33 cellular contexts compared by ENCODE assay signal in the genomic region with DNA sequence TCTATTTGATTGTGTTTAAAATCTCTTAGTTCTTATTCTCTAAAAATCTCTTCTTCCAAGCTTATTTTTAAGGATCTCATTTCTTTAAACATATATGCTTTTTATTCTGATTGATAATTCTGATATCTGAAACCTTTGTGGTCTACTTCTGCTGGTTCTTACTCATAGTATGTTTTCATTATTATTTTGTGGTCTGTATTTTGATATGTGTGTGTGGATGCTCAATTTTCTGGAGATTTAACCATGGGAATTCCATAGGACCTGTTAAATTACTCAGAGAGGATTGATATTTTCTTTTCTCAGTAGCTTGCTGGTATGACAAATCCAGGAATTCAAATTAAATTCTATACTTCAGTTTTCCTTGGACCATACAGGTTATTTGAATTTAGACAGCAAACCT. TPM values are rescaled to one million over a fixed set of nuclear protein-coding genes. Genes with fewer than 3 reads are reported as not detected.
DNase-seq lines count a peak whose midpoint lies in the region; ATAC-seq, FAIRE-seq and TF ChIP-seq lines count a peak whose summit lies in the region.
"Had no signal": no experiment of that assay in that cellular context is flagged by ENCODE, and none has a peak within 500 bp of the region (broad histone marks: within the 10 kb centered on the region; RNA-seq: fewer than 3 reads in every experiment).

No MANE protein-coding gene starts in this region.

- in situ Hi-C loops in GM12878 (cut with MboI) = no loop called here

- no peak overlapping the region for H3K27ac Mint-ChIP-seq in CD14-positive monocyte
- H3K27ac Mint-ChIP-seq: CD8-positive, alpha-beta T cell; T-helper 1 cell treated with Interleukin-12 subunit alpha and Interleukin-12 subunit beta and Interleukin-4 antibody, amounts not matched to agents 30 μg/mL and 1 μg/mL, for 36 hours had no signal

- POLR2A ChIA-PET in GM12878 (lab: Charles Lee) = no interaction called here

- H4K20me1 ChIP-seq in GM12878 (ENCODE audit: control insufficient read depth, insufficient read depth) = no peaks in the 10 kb centered on the region

- H3K27ac ChIP-seq in GM12878 (ENCODE audit: control insufficient read depth, insufficient read depth) (no peak overlapping the region), tibial artery (no peak overlapping the region)
- H3K27ac ChIP-seq: SK-N-MC had no signal

- H3K9me3 Mint-ChIP-seq in CD14-positive monocyte = peaks cover 23 to 37% (median 31%) of the 10 kb centered on the region in 7 donors

- BruUV-seq in GM12878 (replicated peaks; lab: Mats Ljungman, UMichigan) = no TSS peak

- SMC1A ChIA-PET in GM12878 (lab: Charles Lee; ENCODE audit: uncharacterized antibody, unreplicated experiment) = interaction anchor here (0.9 to 1.4 kb wide), 3 partner anchors 12 to 106 kb away, joined by 3 to 4 read pairs (median 3); no protein-coding TSS in a partner anchor

- H3K4me2 ChIP-seq in GM12878 (ENCODE audit: control insufficient read depth, insufficient read depth) = no peak overlapping the region

- TF ChIP-seq POLR2A in GM12878 (IDR thresholded peaks at IDR 0.05; ENCODE audit: low read depth, low read length) = no peak

- no peaks in the 10 kb centered on the region for H3K36me3 ChIP-seq in GM12878 (ENCODE audit: control insufficient read depth in 2 of 2, insufficient read depth in 2 of 2, low read length in 1 of 2)
- no peaks in the 10 kb centered on the region for H3K36me3 ChIP-seq in tibial artery

- DNase-seq in GM12878 (ENCODE audit: low read depth, low spot score) = no peak
- DNase-seq in iPS-NIHi7 (ENCODE audit: extremely low spot score) = no peak
- no peak for DNase-seq in tibial artery
- DNase-seq in CD14-positive monocyte (ENCODE audit: low spot score) = no peak
- no peak for DNase-seq in activated CD8-positive, alpha-beta memory T cell treated with anti-CD3 and anti-CD28 coated beads, Interleukin-2, amount 50 U/mL, for 4 hours
- DNase-seq: C1 segment of cervical spinal cord; Caco-2; CD8-positive, alpha-beta T cell; DMS 273 treated with DMSO at 0.1 percent for 48 hours; DMS79; EL; GF-D8; Karpas-422; MV-4-11; NCI-H1105; NCI-H2029; NCI-H446; NCI-H524 treated with DMSO at 0.1 percent for 48 hours; NCI-H774; SIG-M5; SW 1271; T-helper 9 cell had no signal

- TF ChIP-seq EP300 in GM12878 (IDR thresholded peaks at IDR 0.05; ENCODE audit: borderline replicate concordance in 1 of 2, control insufficient read depth in 1 of 2, low read depth in 2 of 2, low read length in 2 of 2) = no peak

- no peak for TF ChIP-seq RAD21 in GM12878 (IDR thresholded peaks at IDR 0.05; ENCODE audit: insufficient read depth, low read depth, low read length)

- intact Hi-C loops in GM12878 (cut with micrococcal nuclease; ENCODE audit: unreplicated experiment) = no loop called here
- intact Hi-C loops in tibial artery (cut with DNase I; ENCODE audit: low total_unique reads) = no loop called here
- intact Hi-C loops in CD14-positive monocyte (cut with micrococcal nuclease) = no loop called here

- H3K9me3 ChIP-seq in GM12878 (replicated peaks; ENCODE audit: control insufficient read depth, insufficient read depth, low read length) (peaks cover 13% of the 10 kb centered on the region; the same call in 2 of the 3 replicates), tibial artery (peaks cover 0 to 30% (median 8%) of the 10 kb centered on the region in 3 donors)

- H3K4me1 ChIP-seq in GM12878 (ENCODE audit: control insufficient read depth, insufficient read depth, low read length) (no peaks in the 10 kb centered on the region), tibial artery (no peaks in the 10 kb centered on the region)

- H3K36me3 Mint-ChIP-seq in CD14-positive monocyte = peaks cover 2% of the 10 kb centered on the region in 2 donors

- no peak for TF ChIP-seq CTCF in GM12878 (IDR thresholded peaks at IDR 0.05 in 2 of 3, conservative IDR thresholded peaks at IDR 0.05 in 1 of 3; ENCODE audit: control insufficient read depth in 2 of 3, extremely low read depth in 1 of 3, insufficient read depth in 1 of 3, low read depth in 3 of 3, low read length in 3 of 3)
- TF ChIP-seq CTCF in tibial artery (IDR thresholded peaks at IDR 0.05) = no peak
- TF ChIP-seq CTCF in CD14-positive monocyte (IDR thresholded peaks at IDR 0.05) = no peak

- H3K27me3 ChIP-seq in GM12878 (replicated peaks in 1 of 2; ENCODE audit: control insufficient read depth in 2 of 2, insufficient read depth in 2 of 2, low read length in 1 of 2) (no peaks in the 10 kb centered on the region), tibial artery (no peaks in the 10 kb centered on the region)

- H3K79me2 ChIP-seq in GM12878 (ENCODE audit: control insufficient read depth, insufficient read depth, low read length) = no peaks in the 10 kb centered on the region

- H3K4me3 ChIP-seq in GM12878 = no peak overlapping the region
- no peak overlapping the region for H3K4me3 ChIP-seq in tibial artery
- H3K4me3 ChIP-seq: SK-N-MC had no signal

- no peaks in the 10 kb centered on the region for H3K4me1 Mint-ChIP-seq in CD14-positive monocyte

- peak; percentile 47 for FAIRE-seq in GM12878 (lab: Jason Lieb, UNC)
- FAIRE-seq: A204.1, H1, HepG2, RCC 7860 had no signal

- H2AFZ ChIP-seq in GM12878 (ENCODE audit: control insufficient read depth, low read depth, low read length) = no peak overlapping the region

- ATAC-seq in GM18519 (IDR thresholded peaks at IDR 0.05; ENCODE audit: low FRiP score, unreplicated experiment) = peak; percentile 49
- peak; percentile 62 for ATAC-seq in GM19395 (IDR thresholded peaks at IDR 0.05; ENCODE audit: unreplicated experiment)
- peak; percentile 64 for ATAC-seq in HG02938 (IDR thresholded peaks at IDR 0.05; ENCODE audit: unreplicated experiment)
- 0 out of 3 replicates have a peak, but pooled peaks have one; percentile 35 for ATAC-seq in GM12878
- ATAC-seq: CD8-positive, alpha-beta T cell; HCT116; HepG2 had no signal

- no peak overlapping the region for H3K9ac ChIP-seq in GM12878 (ENCODE audit: control insufficient read depth, insufficient read depth, low read length)

- CTCF ChIA-PET in GM12878 (lab: Yijun Ruan, JAX) = interaction anchor here (1.2 kb wide), 1 partner anchor 124 kb away, joined by 3 read pairs; no protein-coding TSS in a partner anchor

- H3K27me3 Mint-ChIP-seq in CD14-positive monocyte (ENCODE audit: low read depth in 3 of 3) = peaks cover 0 to 3% (median 0%) of the 10 kb centered on the region in 3 donors

- no peak overlapping the region for H3K4me3 Mint-ChIP-seq in CD14-positive monocyte
- H3K4me3 Mint-ChIP-seq: CD8-positive, alpha-beta T cell; T-helper 1 cell treated with Interleukin-12 subunit alpha and Interleukin-12 subunit beta and Interleukin-4 antibody, amounts not matched to agents 30 μg/mL and 1 μg/mL, for 36 hours had no signal

- RAD21 ChIA-PET in GM12878 (lab: Charles Lee; ENCODE audit: unreplicated experiment) = no interaction called here

TF ChIP-seq in GM12878, 131 proteins besides CTCF, POLR2A, EP300 and RAD21 (continues in another document):
- TF ChIP-seq IKZF2 (IDR thresholded peaks at IDR 0.05) = peak; percentile 52 to 55; a peak in 2 of 4 replicates
- TF ChIP-seq NFXL1 (IDR thresholded peaks at IDR 0.05; ENCODE audit: borderline replicate concordance) = no peak

RNA-seq across cellular contexts. Expression of a gene that starts 14.7 kb away (rescaled TPM):
- total RNA-seq in GM12878 (2013; cell fraction: nucleolus; rRNA removed) = 4.8 and 6.2 TPM in 2 replicates
- total RNA-seq in GM12878 (2014; rRNA removed) (0.11 and 0.16 TPM in 2 replicates), GM12878 (2014; rRNA removed; fragmentation: Illumina TruSeq; extraction: Trizol) (0.31 and 0.37 TPM in 2 replicates), GM12878 (2021) (0.11 and 0.18 TPM in 2 replicates)
- 0.42 TPM for polyA plus RNA-seq in GM12878 (2011; ENCODE audit: low read depth)
- polyA plus RNA-seq in GM12878 (2011; rRNA removed) (1.3 and 1.6 TPM in 2 replicates), GM12878 (2014; fragmentation: Illumina TruSeq; extraction: Trizol) (0.28 and 0.52 TPM in 2 replicates), GM12878 (2014; fragmentation: Nextera tagmentation; extraction: Ambion mirVana) (under 1 TPM in 1 of 2 experiments, not detected in 1; 0.27 TPM), GM12878 (2014; rRNA removed) (0.16 and 0.32 TPM in 2 replicates), GM12878 (2016; fragmentation: Nextera tagmentation; extraction: Ambion mirVana) (under 1 TPM; 0.23 to 0.54 TPM), CD14-positive monocyte (under 1 TPM in 1 of 2 donors, not detected in 1; 0.13 TPM)
- 0.22 and 0.32 TPM in 2 replicates for polyA plus RNA-seq in GM12878 (2011; cell fraction: cytosol; rRNA removed)
- 1.7 and 2.8 TPM in 2 replicates for polyA plus RNA-seq in GM12878 (2011; cell fraction: nucleus; rRNA removed)
- polyA plus RNA-seq in GM12878 (2012) = 0.45 and 1.1 TPM in 2 replicates
- polyA minus RNA-seq in GM12878 (2011; rRNA and poly(A)+ RNA removed) = 0.21 and 0.66 TPM in 2 replicates
- not detected in 2 replicates for polyA minus RNA-seq in GM12878 (2011; cell fraction: cytosol; rRNA and poly(A)+ RNA removed)
- 0.48 TPM in 2 replicates for polyA minus RNA-seq in GM12878 (2011; cell fraction: nucleus; rRNA and poly(A)+ RNA removed)
- total RNA-seq: H1, HepG2, HT1080 had no signal
- polyA plus RNA-seq: H1, HepG2 had no signal

RNA-seq across cellular contexts. Expression of a gene that starts 59.4 kb away (rescaled TPM):
- 9.8 and 12.7 TPM in 2 replicates for total RNA-seq in GM12878 (2013; cell fraction: nucleolus; rRNA removed)
- total RNA-seq in GM12878 (2014; rRNA removed) = 8.2 and 10.7 TPM in 2 replicates
- total RNA-seq in GM12878 (2014; rRNA removed; fragmentation: Illumina TruSeq; extraction: Trizol) = 5.8 and 6.6 TPM in 2 replicates
- total RNA-seq in GM12878 (2021) = 9.0 and 9.3 TPM in 2 replicates
- 3.3 TPM for polyA plus RNA-seq in GM12878 (2011; ENCODE audit: low read depth)
- polyA plus RNA-seq in GM12878 (2011; rRNA removed) = 13.3 and 18.5 TPM in 2 replicates
- 7.5 and 11.7 TPM in 2 replicates for polyA plus RNA-seq in GM12878 (2011; cell fraction: cytosol; rRNA removed)
- polyA plus RNA-seq in GM12878 (2011; cell fraction: nucleus; rRNA removed) = 9.2 and 9.9 TPM in 2 replicates
- 8.1 and 10.0 TPM in 2 replicates for polyA plus RNA-seq in GM12878 (2012)
- polyA plus RNA-seq in GM12878 (2014; fragmentation: Illumina TruSeq; extraction: Trizol) = 6.8 and 9.7 TPM in 2 replicates
- polyA plus RNA-seq in GM12878 (2014; fragmentation: Nextera tagmentation; extraction: Ambion mirVana) = 1 to 10 TPM; 1.8 to 2.8 TPM
- 6.4 and 7.5 TPM in 2 replicates for polyA plus RNA-seq in GM12878 (2014; rRNA removed)
- 10 to 100 TPM; 23.2 to 25.0 TPM for polyA plus RNA-seq in GM12878 (2016; fragmentation: Nextera tagmentation; extraction: Ambion mirVana)
- 8.6 and 10.4 TPM in 2 replicates for polyA minus RNA-seq in GM12878 (2011; rRNA and poly(A)+ RNA removed)
- 2.9 and 4.5 TPM in 2 replicates for polyA minus RNA-seq in GM12878 (2011; cell fraction: cytosol; rRNA and poly(A)+ RNA removed)
- 6.3 and 10.7 TPM in 2 replicates for polyA minus RNA-seq in GM12878 (2011; cell fraction: nucleus; rRNA and poly(A)+ RNA removed)
- 10 to 100 TPM; 15.1 to 22.9 TPM for polyA plus RNA-seq in CD14-positive monocyte
